9 cellular contexts compared by ENCODE assay signal in the genomic region with DNA sequence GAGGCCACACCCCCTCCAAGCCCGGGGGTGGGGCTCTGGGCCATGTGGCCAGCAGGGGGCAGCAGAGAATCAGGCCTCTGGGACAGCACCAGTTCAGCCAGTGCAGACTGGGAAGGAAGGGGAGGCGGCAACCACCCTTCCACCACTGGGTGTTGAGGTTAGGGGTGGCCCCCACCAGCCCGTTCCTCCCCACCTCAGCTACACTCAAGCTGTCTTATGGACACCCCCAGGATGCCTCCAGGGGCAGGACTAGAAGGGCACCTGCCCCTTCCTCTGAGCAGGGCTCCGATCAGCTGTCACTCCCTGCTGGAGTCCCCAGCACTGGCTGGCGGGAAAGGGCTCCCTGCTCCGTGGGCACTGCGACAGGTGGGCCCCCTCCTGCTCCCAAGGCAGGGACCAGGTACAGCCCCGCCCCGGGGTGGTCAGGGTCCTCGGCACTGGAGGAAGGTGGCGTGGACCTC. TPM values are rescaled to one million over a fixed set of nuclear protein-coding genes. Genes with fewer than 3 reads are reported as not detected.
DNase-seq lines count a peak whose midpoint lies in the region; ATAC-seq and TF ChIP-seq lines count a peak whose summit lies in the region.
"Had no signal": no experiment of that assay in that cellular context is flagged by ENCODE, and none has a peak within 500 bp of the region (broad histone marks: within the 10 kb centered on the region; RNA-seq: fewer than 3 reads in every experiment).

No MANE protein-coding gene starts in this region.

- no peaks in the 10 kb centered on the region for H3K36me3 Mint-ChIP-seq in natural killer cell

- peak overlapping the region; percentile 22 to 46 for H3K27ac Mint-ChIP-seq in natural killer cell

- no peaks in the 10 kb centered on the region for H3K79me2 ChIP-seq in OCI-LY1 (ENCODE audit: insufficient read depth, low read length)

- H3K27ac ChIP-seq in OCI-LY1 (ENCODE audit: low read depth, low read length, poor library complexity, severe bottlenecking): no peak overlapping the region

- DNase-seq in BE2C (peak; percentile 92), activated T-cell treated with anti-CD3 and anti-CD28 coated beads for 1 hour (ENCODE audit: low read depth) (peak; percentile 89), erythroblast (lab: John Stamatoyannopoulos, UW) (peak; percentile 81 to 91), natural killer cell (peak; percentile 96)
- peak; percentile 44 to 86 (median 78) for DNase-seq in stimulated activated naive CD4-positive, alpha-beta T cell (lab: John Stamatoyannopoulos, UW)

- H3K27me3 ChIP-seq in BE2C (no peaks in the 10 kb centered on the region), OCI-LY1 (ENCODE audit: insufficient read depth, low read length) (no peaks in the 10 kb centered on the region)

- peaks cover 4 to 7% of the 10 kb centered on the region in 2 donors for H3K4me1 Mint-ChIP-seq in natural killer cell

- no peak overlapping the region for H2AFZ ChIP-seq in OCI-LY1 (ENCODE audit: low read length)

- H3K4me3 ChIP-seq in BE2C (ENCODE audit: low read depth, low read length) (no peak overlapping the region), OCI-LY1 (ENCODE audit: low read depth, low read length, poor library complexity, severe bottlenecking) (no peak overlapping the region)

- H3K9me3 ChIP-seq in BE2C (no peaks in the 10 kb centered on the region), OCI-LY1 (ENCODE audit: low read length) (no peaks in the 10 kb centered on the region)

- no peak overlapping the region for H3K4me2 ChIP-seq in OCI-LY1 (ENCODE audit: low read length)

- H3K9ac ChIP-seq in OCI-LY1 (ENCODE audit: low read length): no peak overlapping the region

- no peaks in the 10 kb centered on the region for H3K9me3 Mint-ChIP-seq in natural killer cell

- H3K36me3 ChIP-seq in BE2C: peaks cover 14% of the 10 kb centered on the region
- H3K36me3 ChIP-seq in OCI-LY1 (ENCODE audit: insufficient read depth, low read length): peaks cover 8% of the 10 kb centered on the region

- no peaks in the 10 kb centered on the region for H3K4me1 ChIP-seq in BE2C
- H3K4me1 ChIP-seq in OCI-LY1 (ENCODE audit: insufficient read depth, low read length, severe bottlenecking): no peaks in the 10 kb centered on the region

- TF ChIP-seq POLR2A in erythroblast (IDR thresholded peaks at IDR 0.05; ENCODE audit: low read length): no peak

- ATAC-seq in GM18867 (IDR thresholded peaks at IDR 0.05; ENCODE audit: unreplicated experiment) (peak; percentile 89), HG03060 (IDR thresholded peaks at IDR 0.05; ENCODE audit: low read depth, unreplicated experiment) (peak; percentile 63), natural killer cell (peak; percentile 93 to 96 (median 94))

- intact Hi-C loops in natural killer cell (cut with micrococcal nuclease): loop anchor here (1.0 to 5.0 kb wide), 5 partner anchors 22 to 244 kb away; a partner anchor contains a TSS

- H3K9me2 ChIP-seq in OCI-LY1 (ENCODE audit: low read depth, low read length): no peaks in the 10 kb centered on the region

- TF ChIP-seq CTCF in BE2C (IDR thresholded peaks at IDR 0.05; ENCODE audit: low read depth, low read length) (peak; percentile 94), OCI-LY1 (IDR thresholded peaks at IDR 0.05; ENCODE audit: low read length) (peak; percentile 88), natural killer cell (IDR thresholded peaks at IDR 0.05) (peak; percentile 91)

- no peaks in the 10 kb centered on the region for H3F3A ChIP-seq in OCI-LY1 (ENCODE audit: insufficient read depth, low read length)

- H4K20me1 ChIP-seq in OCI-LY1 (ENCODE audit: insufficient read depth, low read length): no peaks in the 10 kb centered on the region

- no peak overlapping the region for H3K4me3 Mint-ChIP-seq in natural killer cell

- no peaks in the 10 kb centered on the region for H3K27me3 Mint-ChIP-seq in natural killer cell (ENCODE audit: low read depth in 2 of 2)

RNA-seq across cellular contexts. Expression of a gene that starts 21.8 kb away (rescaled TPM):
- polyA plus RNA-seq in BE2C (2012; ENCODE audit: insufficient read depth, insufficient read length, low read depth): 99.0 TPM
- total RNA-seq in natural killer cell: 10 to 100 TPM; 23.6 to 34.3 (median 29.7) TPM

RNA-seq across cellular contexts. Expression of a gene that starts 44.9 kb away (rescaled TPM):
- 36.8 TPM for polyA plus RNA-seq in BE2C (2012; ENCODE audit: insufficient read depth, insufficient read length, low read depth)
- total RNA-seq in natural killer cell: 100 to 1,000 TPM in 1 of 3 donors, 10 to 100 TPM in 2; 54.2 to 106 (median 84.9) TPM
- total RNA-seq: T-helper 1 cell treated with Interleukin-12 subunit alpha and Interleukin-12 subunit beta and Interleukin-4 antibody, amounts not matched to agents 30 ng/mL and 1 ng/mL, for 36 hours had no signal
